In genomic region chr17:80949451-80950421, GRCh38 we compare ENCODE assay signal across 17 cellular contexts. TPM values are rescaled to one million over a fixed set of nuclear protein-coding genes. Genes with fewer than 3 reads are reported as not detected.
DNase-seq lines count a peak whose midpoint lies in the region; ATAC-seq and TF ChIP-seq lines count a peak whose summit lies in the region.
"Had no signal": no experiment of that assay in that cellular context is flagged by ENCODE, and none has a peak within 500 bp of the region (broad histone marks: within the 10 kb centered on the region; RNA-seq: fewer than 3 reads in every experiment).

No MANE protein-coding gene starts in this region.

- no TSS peak for BruUV-seq in PC-3 (replicated peaks; lab: Mats Ljungman, UMichigan)

- no peaks in the 10 kb centered on the region for H3K9me2 ChIP-seq in PC-3 (replicated peaks; ENCODE audit: low read length)

- H3K9me3 ChIP-seq in PC-3 (ENCODE audit: low read length) (no peaks in the 10 kb centered on the region), heart right ventricle (peaks cover 0 to 4% (median 0%) of the 10 kb centered on the region in 11 donors)
- H3K9me3 ChIP-seq: breast epithelium, neutrophil, vagina had no signal

- CTCF ChIA-PET in PC-3 (lab: Charles Lee): no interaction called here

- no peaks in the 10 kb centered on the region for H3F3A ChIP-seq in PC-3 (ENCODE audit: low read length, unreplicated experiment)

- H4K20me1 ChIP-seq in PC-3 (ENCODE audit: low read length): no peaks in the 10 kb centered on the region

- H3K27me3 ChIP-seq in PC-3 (ENCODE audit: low read length) (no peaks in the 10 kb centered on the region), heart right ventricle (no peaks in the 10 kb centered on the region), rectal smooth muscle tissue (ENCODE audit: control insufficient read depth, insufficient read depth, low read length) (no peaks in the 10 kb centered on the region)
- H3K27me3 ChIP-seq: breast epithelium, neutrophil, vagina had no signal

- peak; percentile 23; the same call in 1 of the 2 replicates for TF ChIP-seq CTCF in PC-3 (conservative IDR thresholded peaks at IDR 0.05; ENCODE audit: low read depth, low read length)
- peak in 3 of 9 donors; percentile 12 to 27 (median 12) for TF ChIP-seq CTCF in heart right ventricle (IDR thresholded peaks at IDR 0.05)

- ATAC-seq in PC-3 (no peak), heart right ventricle (peak in 7 of 8 donors; percentile 17 to 48 (median 41)), HG02623 (IDR thresholded peaks at IDR 0.05; ENCODE audit: unreplicated experiment) (no peak)
- ATAC-seq: stimulated activated naive CD8-positive, alpha-beta T cell treated with anti-CD3 and anti-CD28 coated beads, Interleukin-15, Interleukin-2, amounts not matched to agents 100 U/mL and 50 U/mL, for 24 hours had no signal

- H3K4me1 ChIP-seq in PC-3 (ENCODE audit: insufficient read depth, low read length): no peaks in the 10 kb centered on the region
- H3K4me1 ChIP-seq in heart right ventricle: peaks cover 0 to 9% (median 0%) of the 10 kb centered on the region in 9 donors
- H3K4me1 ChIP-seq in rectal smooth muscle tissue (ENCODE audit: control insufficient read depth, insufficient read depth, low read length): peaks cover 4% of the 10 kb centered on the region
- H3K4me1 ChIP-seq: breast epithelium, vagina had no signal

- 73 to 81% methylated on average over 44 of the region's 44 CpGs for WGBS in heart right ventricle, 2 donors

- no peak overlapping the region for H3K4me3 ChIP-seq in PC-3 (ENCODE audit: low read length)
- no peak overlapping the region for H3K4me3 ChIP-seq in heart right ventricle
- H3K4me3 ChIP-seq in rectal smooth muscle tissue (ENCODE audit: low read length): no peak overlapping the region
- H3K4me3 ChIP-seq: breast epithelium, GM23248, vagina had no signal

- DNase-seq in ELR (ENCODE audit: low read depth) (peak; percentile 13), PC-3 (no peak), heart right ventricle (no peak), hypothalamus (lab: John Stamatoyannopoulos, UW) (no peak), AG08396 (ENCODE audit: low spot score) (no peak)
- DNase-seq: DMS79; effector CD8-positive, alpha-beta T cell; GM23248; NCI-H1105; stimulated activated naive CD8-positive, alpha-beta T cell treated with anti-CD3 and anti-CD28 coated beads, Interleukin-15, Interleukin-2, amounts not matched to agents 100 U/mL and 50 U/mL, for 24 hours; SW 1271 had no signal

- no peak overlapping the region for H3K27ac ChIP-seq in PC-3 (ENCODE audit: low read length)
- no peak overlapping the region for H3K27ac ChIP-seq in heart right ventricle
- H3K27ac ChIP-seq in rectal smooth muscle tissue (ENCODE audit: low read depth, low read length): peak overlapping the region; percentile 55
- H3K27ac ChIP-seq: breast epithelium, GM23248, KMS-11, neutrophil, vagina had no signal

- no peak overlapping the region for H3K4me2 ChIP-seq in PC-3 (ENCODE audit: low read length)
- H3K4me2 ChIP-seq: KMS-11 had no signal

- POLR2A ChIA-PET in PC-3 (lab: Charles Lee; ENCODE audit: unreplicated experiment): no interaction called here

- no peaks in the 10 kb centered on the region for H3K79me2 ChIP-seq in PC-3 (ENCODE audit: low read length)

- no peaks in the 10 kb centered on the region; the same call in 1 of the 2 replicates for H3K36me3 ChIP-seq in PC-3 (ENCODE audit: low read depth, low read length)
- peaks cover 0 to 77% (median 25%) of the 10 kb centered on the region in 9 donors for H3K36me3 ChIP-seq in heart right ventricle
- peaks cover 11% of the 10 kb centered on the region for H3K36me3 ChIP-seq in rectal smooth muscle tissue (ENCODE audit: control insufficient read depth, insufficient read depth, low read length)
- H3K36me3 ChIP-seq: breast epithelium had no signal

- H3K9ac ChIP-seq in PC-3 (ENCODE audit: low read length): no peak overlapping the region
- H3K9ac ChIP-seq in rectal smooth muscle tissue (ENCODE audit: low read length): no peak overlapping the region
- H3K9ac ChIP-seq: GM23248, KMS-11 had no signal

- intact Hi-C loops in PC-3 (cut with micrococcal nuclease) (no loop called here), heart right ventricle (cut with DNase I) (no loop called here)

- no peak overlapping the region for H2AFZ ChIP-seq in PC-3 (ENCODE audit: low read length)
- H2AFZ ChIP-seq: GM23248 had no signal

RNA-seq across cellular contexts. Expression of gene CHMP6, which starts 41.9 kb away (rescaled TPM):
- total RNA-seq in PC-3 (2014; rRNA removed) (26.1 and 33.0 TPM in 2 replicates), heart right ventricle (10 to 100 TPM; 17.5 to 26.4 (median 22.1) TPM)
- polyA plus RNA-seq in heart right ventricle: 10 to 100 TPM; 23.8 to 30.6 TPM

Comparison
In these comparisons a context has a peak if more than half of its experiments do, and no peak if none do; other contexts are left out.
1. ATAC-seq: peak in heart right ventricle (7 of 8); none in PC-3 (single experiment) and HG02623 (single experiment).